ENCODE assay signal across 14 cellular contexts in the genomic region with DNA sequence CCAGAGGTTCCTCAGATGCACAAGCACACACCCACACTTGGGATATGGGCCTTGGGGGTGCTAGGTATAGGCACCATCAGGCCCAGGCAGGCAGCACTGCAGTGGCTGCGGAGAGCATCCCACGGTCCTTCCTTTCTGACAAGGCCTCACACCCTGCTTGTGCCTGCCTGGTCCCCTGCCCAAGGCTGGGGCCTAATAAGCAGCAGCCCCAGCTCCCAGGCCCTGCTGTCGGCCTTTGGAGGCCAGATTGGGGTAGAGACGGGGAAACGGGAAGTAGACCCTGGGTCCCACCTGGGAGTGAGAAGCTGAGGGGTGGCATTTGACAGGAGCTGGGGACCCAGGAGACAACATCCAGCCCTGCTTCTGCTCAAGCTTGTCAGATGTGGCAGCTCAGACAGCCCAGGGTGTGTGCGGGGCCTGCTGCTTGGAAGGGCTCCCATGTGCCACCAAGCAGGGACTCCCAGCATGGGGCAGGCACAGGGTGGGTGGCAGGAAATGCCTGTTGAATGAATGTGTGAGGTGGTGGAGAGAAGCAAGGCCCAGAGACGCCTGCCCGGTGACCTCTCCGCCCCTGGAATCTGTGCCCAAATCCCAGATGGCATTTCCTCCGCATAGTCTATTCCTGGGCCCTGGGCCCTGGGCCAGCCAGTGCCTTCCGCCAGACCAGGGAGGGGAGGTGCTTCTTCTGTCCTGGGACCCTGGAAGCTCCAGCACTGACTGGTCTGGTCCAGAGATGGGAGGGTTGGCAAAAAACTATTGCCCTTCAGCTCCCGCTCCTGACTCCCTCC. TPM values are rescaled to one million over a fixed set of nuclear protein-coding genes. Genes with fewer than 3 reads are reported as not detected.
DNase-seq lines count a peak whose midpoint lies in the region; TF ChIP-seq lines count a peak whose summit lies in the region.
"Had no signal": no experiment of that assay in that cellular context is flagged by ENCODE, and none has a peak within 500 bp of the region (broad histone marks: within the 10 kb centered on the region; RNA-seq: fewer than 3 reads in every experiment).

No MANE protein-coding gene starts in this region.

- CTCF ChIA-PET in mammary epithelial cell (lab: Charles Lee; ENCODE audit: low non-redundant PET): no interaction called here
- CTCF ChIA-PET in activated CD4-positive, alpha-beta memory T cell treated with anti-CD3 and anti-CD28 coated beads, Interleukin-2, amount 10 ng/mL, durations not matched to agents 7 days and 5 days (lab: Charles Lee): no interaction called here

- DNase-seq in A172 (ENCODE audit: low spot score) (peak; percentile 96), HS-5 (ENCODE audit: low read depth) (peak; percentile 65), mammary epithelial cell (no peak), islet precursor cell (peak; percentile 69), HCEC 1CT (no peak), NCI-H2227 (lab: John Stamatoyannopoulos, UW; ENCODE audit: unreplicated experiment) (no peak), NCI-H2107 (lab: John Stamatoyannopoulos, UW) (no peak)
- no peak for DNase-seq in activated CD4-positive, alpha-beta memory T cell treated with anti-CD3 and anti-CD28 coated beads, Interleukin-2, amount 10 ng/mL, durations not matched to agents 7 days and 5 days
- DNase-seq: activated CD4-positive, alpha-beta T cell treated with anti-CD3 and anti-CD28 coated beads for 36 hours; erythroblast; lower lobe of right lung; NCI-H2081; sigmoid colon had no signal

- dilution Hi-C loops in mammary epithelial cell (cut with HindIII; ENCODE audit: low sequenced_read_pairs): loop anchor here (5.0 kb wide), 1 partner anchor 48 kb away; no protein-coding TSS in a partner anchor

- peaks cover 39% of the 10 kb centered on the region for H3K4me1 ChIP-seq in mammary epithelial cell (ENCODE audit: insufficient read depth, low read length)

- no peak overlapping the region for H3K4me2 ChIP-seq in mammary epithelial cell (ENCODE audit: insufficient read depth, low read depth, low read length)

- H3K9me3 Mint-ChIP-seq in activated CD4-positive, alpha-beta memory T cell treated with anti-CD3 and anti-CD28 coated beads, Interleukin-2, amount 10 ng/mL, durations not matched to agents 7 days and 5 days: no peaks in the 10 kb centered on the region

- no peaks in the 10 kb centered on the region for H3K27me3 ChIP-seq in mammary epithelial cell (ENCODE audit: insufficient read depth, low read length)

- BruUV-seq in mammary epithelial cell (replicated peaks; lab: Mats Ljungman, UMichigan): no TSS peak

- H3K9ac ChIP-seq in mammary epithelial cell (ENCODE audit: insufficient read depth, low read length): no peak overlapping the region

- no peaks in the 10 kb centered on the region for H3K79me2 ChIP-seq in mammary epithelial cell (ENCODE audit: insufficient read depth, low read length)

- intact Hi-C loops in mammary epithelial cell (cut with micrococcal nuclease): no loop called here

- peaks cover 2% of the 10 kb centered on the region for H3K4me1 Mint-ChIP-seq in activated CD4-positive, alpha-beta memory T cell treated with anti-CD3 and anti-CD28 coated beads, Interleukin-2, amount 10 ng/mL, durations not matched to agents 7 days and 5 days

- H4K20me1 ChIP-seq in mammary epithelial cell (ENCODE audit: insufficient read depth, low read length): no peaks in the 10 kb centered on the region

- H3K4me3 ChIP-seq in mammary epithelial cell (replicated peaks in 1 of 3; ENCODE audit: insufficient read depth in 1 of 3, low read depth in 2 of 3, low read length in 3 of 3): no peak overlapping the region
- H3K4me3 ChIP-seq: lower lobe of right lung, sigmoid colon had no signal

- in situ Hi-C loops in mammary epithelial cell (cut with MboI; ENCODE audit: low sequenced_read_pairs in 2 of 2): loop anchor here in 1 of 2 donors (25.0 kb wide), 1 partner anchor 303 kb away; the partner anchor contains the start of genes KAT5 and RNASEH2C

- H3K27ac Mint-ChIP-seq in activated CD4-positive, alpha-beta memory T cell treated with anti-CD3 and anti-CD28 coated beads, Interleukin-2, amount 10 ng/mL, durations not matched to agents 7 days and 5 days: no peak overlapping the region
- H3K27ac Mint-ChIP-seq: activated CD4-positive, alpha-beta T cell treated with anti-CD3 and anti-CD28 coated beads for 36 hours; activated naive CD8-positive, alpha-beta T cell had no signal

- 48% methylated on average over 11 of the region's 12 CpGs for WGBS in mammary epithelial cell (ENCODE audit: low coverage, missing lambda C conversion rate)

- H3K27ac ChIP-seq in mammary epithelial cell (ENCODE audit: insufficient read depth, low read depth, low read length): no peak overlapping the region
- H3K27ac ChIP-seq: lower lobe of right lung, sigmoid colon had no signal

- no peaks in the 10 kb centered on the region for H3K36me3 ChIP-seq in mammary epithelial cell (ENCODE audit: insufficient read depth, low read length)
- H3K36me3 ChIP-seq: lower lobe of right lung, sigmoid colon had no signal

- H3K9me3 ChIP-seq in mammary epithelial cell (replicated peaks; ENCODE audit: insufficient read depth, low read length): no peaks in the 10 kb centered on the region
- H3K9me3 ChIP-seq: lower lobe of right lung, sigmoid colon had no signal

- peak overlapping the region; percentile 76 for H2AFZ ChIP-seq in mammary epithelial cell (ENCODE audit: low read depth, low read length)

- no peak overlapping the region for H3K4me3 Mint-ChIP-seq in activated CD4-positive, alpha-beta memory T cell treated with anti-CD3 and anti-CD28 coated beads, Interleukin-2, amount 10 ng/mL, durations not matched to agents 7 days and 5 days
- H3K4me3 Mint-ChIP-seq: activated CD4-positive, alpha-beta T cell treated with anti-CD3 and anti-CD28 coated beads for 36 hours; activated naive CD8-positive, alpha-beta T cell had no signal

- no peak for TF ChIP-seq CTCF in mammary epithelial cell (conservative IDR thresholded peaks at IDR 0.05 in 1 of 2, IDR thresholded peaks at IDR 0.05 in 1 of 2; ENCODE audit: extremely low read depth in 1 of 2, insufficient read depth in 1 of 2, low read depth in 1 of 2, low read length in 2 of 2)

- POLR2A ChIA-PET in activated CD4-positive, alpha-beta memory T cell treated with anti-CD3 and anti-CD28 coated beads, Interleukin-2, amount 10 ng/mL, durations not matched to agents 7 days and 5 days (lab: Charles Lee): no interaction called here

- no peaks in the 10 kb centered on the region for H3K36me3 Mint-ChIP-seq in activated CD4-positive, alpha-beta memory T cell treated with anti-CD3 and anti-CD28 coated beads, Interleukin-2, amount 10 ng/mL, durations not matched to agents 7 days and 5 days (ENCODE audit: low read depth)
- H3K36me3 Mint-ChIP-seq: activated naive CD8-positive, alpha-beta T cell had no signal

- H3K27me3 Mint-ChIP-seq in activated CD4-positive, alpha-beta memory T cell treated with anti-CD3 and anti-CD28 coated beads, Interleukin-2, amount 10 ng/mL, durations not matched to agents 7 days and 5 days: peaks cover 23% of the 10 kb centered on the region

RNA-seq across cellular contexts. Expression of gene CST6, which starts 3.5 kb away (rescaled TPM):
- not detected in 2 replicates for total RNA-seq in A172 (2014; rRNA removed; shearing (Covaris generic))
- 10 to 100 TPM in 1 of 2 donors, 1 to 10 TPM in 1; 1.3 to 21.5 TPM for total RNA-seq in mammary epithelial cell
- 8.3 TPM for polyA plus RNA-seq in mammary epithelial cell
- not detected for polyA minus RNA-seq in mammary epithelial cell
- under 1 TPM; 0.30 to 0.65 TPM for total RNA-seq in activated CD4-positive, alpha-beta memory T cell treated with anti-CD3 and anti-CD28 coated beads, Interleukin-2, amount 10 ng/mL, durations not matched to agents 7 days and 5 days
- total RNA-seq: activated CD4-positive, alpha-beta T cell treated with anti-CD3 and anti-CD28 coated beads for 36 hours; sigmoid colon had no signal

RNA-seq across cellular contexts. Expression of gene CATSPER1, which starts 11.0 kb away (rescaled TPM):
- 0.29 and 0.41 TPM in 2 replicates for total RNA-seq in A172 (2014; rRNA removed; shearing (Covaris generic))
- under 1 TPM in 1 of 2 donors, not detected in 1; 0.61 TPM for total RNA-seq in mammary epithelial cell
- polyA plus RNA-seq in mammary epithelial cell: 0.52 TPM
- polyA minus RNA-seq in mammary epithelial cell: not detected
- under 1 TPM; 0.33 to 0.58 TPM for total RNA-seq in activated CD4-positive, alpha-beta memory T cell treated with anti-CD3 and anti-CD28 coated beads, Interleukin-2, amount 10 ng/mL, durations not matched to agents 7 days and 5 days
- total RNA-seq: activated CD4-positive, alpha-beta T cell treated with anti-CD3 and anti-CD28 coated beads for 36 hours; sigmoid colon had no signal

RNA-seq across cellular contexts. Expression of gene BANF1, which starts 13.0 kb away (rescaled TPM):
- 53.2 and 72.3 TPM in 2 replicates for total RNA-seq in A172 (2014; rRNA removed; shearing (Covaris generic))
- total RNA-seq in mammary epithelial cell: 100 to 1,000 TPM in 1 of 2 donors, 10 to 100 TPM in 1; 22.8 to 174 TPM
- polyA plus RNA-seq in mammary epithelial cell: 155 TPM
- polyA minus RNA-seq in mammary epithelial cell: 111 TPM
- 100 to 1,000 TPM; 191 to 196 TPM for total RNA-seq in activated CD4-positive, alpha-beta memory T cell treated with anti-CD3 and anti-CD28 coated beads, Interleukin-2, amount 10 ng/mL, durations not matched to agents 7 days and 5 days

RNA-seq across cellular contexts. Expression of gene EIF1AD, which starts 13.3 kb away (rescaled TPM):
- total RNA-seq in A172 (2014; rRNA removed; shearing (Covaris generic)): 45.6 and 54.5 TPM in 2 replicates
- total RNA-seq in mammary epithelial cell: 10 to 100 TPM; 26.8 to 36.9 TPM
- polyA plus RNA-seq in mammary epithelial cell: 40.5 TPM
- polyA minus RNA-seq in mammary epithelial cell: 74.5 TPM
- 10 to 100 TPM; 43.6 to 45.9 TPM for total RNA-seq in activated CD4-positive, alpha-beta memory T cell treated with anti-CD3 and anti-CD28 coated beads, Interleukin-2, amount 10 ng/mL, durations not matched to agents 7 days and 5 days

RNA-seq across cellular contexts. Expression of gene GAL3ST3, which starts 33.7 kb away (rescaled TPM):
- total RNA-seq in A172 (2014; rRNA removed; shearing (Covaris generic)): not detected in 2 replicates
- under 1 TPM in 1 of 2 donors, not detected in 1; under 0.01 TPM for total RNA-seq in mammary epithelial cell
- not detected for polyA plus RNA-seq in mammary epithelial cell
- polyA minus RNA-seq in mammary epithelial cell: not detected
- not detected for total RNA-seq in activated CD4-positive, alpha-beta memory T cell treated with anti-CD3 and anti-CD28 coated beads, Interleukin-2, amount 10 ng/mL, durations not matched to agents 7 days and 5 days
- total RNA-seq: lower lobe of right lung, sigmoid colon had no signal

Comparison
In these comparisons a context has a peak if more than half of its experiments do, and no peak if none do; other contexts are left out.
1. DNase-seq: peak in A172 (single experiment), HS-5 (single experiment) and islet precursor cell (single experiment); none in mammary epithelial cell (single experiment), HCEC 1CT (single experiment), activated CD4-positive, alpha-beta memory T cell treated with anti-CD3 and anti-CD28 coated beads, Interleukin-2, amount 10 ng/mL, durations not matched to agents 7 days and 5 days (single experiment), NCI-H2227 (single experiment) and NCI-H2107 (single experiment).